In genomic region chr17:80832888-80833583, GRCh38 we compare ENCODE assay signal across 9 cellular contexts.
A peak's percentile ranks its signal among the peaks of the same experiment; 100 is the strongest.
DNase-seq lines count a peak whose midpoint lies in the region; ATAC-seq and TF ChIP-seq lines count a peak whose summit lies in the region.
"Had no signal": no experiment of that assay in that cellular context is flagged by ENCODE, and none has a peak within 500 bp of the region (broad histone marks: within the 10 kb centered on the region; RNA-seq: fewer than 3 reads in every experiment).

No MANE protein-coding gene starts in this region.

- peak overlapping the region; percentile 65 for H3K9ac ChIP-seq in endodermal cell (ENCODE audit: extremely low read depth, low read length, poor library complexity, severe bottlenecking)
- H3K9ac ChIP-seq in mesenchymal stem cell (ENCODE audit: low read length): peak overlapping the region; percentile 100

- peak overlapping the region; percentile 16 to 18 for H2BK12ac ChIP-seq in mesenchymal stem cell (ENCODE audit: low read length in 2 of 2)

- H3K14ac ChIP-seq in mesenchymal stem cell (ENCODE audit: low read length in 2 of 2): no peak overlapping the region

- intact Hi-C loops in CD14-positive monocyte (cut with micrococcal nuclease): loop anchor here in 1 of 2 donors (2.0 kb wide), 1 partner anchor 52 kb away; no protein-coding TSS in a partner anchor

- H3K4me3 Mint-ChIP-seq in CD14-positive monocyte (peak overlapping the region; percentile 91 to 93), endodermal cell (peak overlapping the region; percentile 54)
- H3K4me3 Mint-ChIP-seq in activated CD8-positive, alpha-beta memory T cell treated with anti-CD3 and anti-CD28 coated beads, Interleukin-2, amount 10 ng/mL, durations not matched to agents 7 days and 5 days: peak overlapping the region; percentile 83

- H3K9me3 ChIP-seq in endodermal cell (ENCODE audit: control insufficient read depth, low read length) (no peaks in the 10 kb centered on the region), mesenchymal stem cell (ENCODE audit: control insufficient read depth, low read length) (peaks cover 6% of the 10 kb centered on the region)

- ATAC-seq in GM19438 (IDR thresholded peaks at IDR 0.05; ENCODE audit: low read depth, unreplicated experiment) (peak; percentile 81), HG03558 (IDR thresholded peaks at IDR 0.05; ENCODE audit: extremely low read depth, unreplicated experiment) (peak; percentile 36)
- peak; percentile 90 for ATAC-seq in activated CD8-positive, alpha-beta memory T cell treated with anti-CD3 and anti-CD28 coated beads, Interleukin-2, amount 10 ng/mL, durations not matched to agents 7 days and 5 days

- H3K27me3 ChIP-seq in endodermal cell (ENCODE audit: control insufficient read depth, insufficient read depth, low read length, poor library complexity, severe bottlenecking) (no peaks in the 10 kb centered on the region), mesenchymal stem cell (ENCODE audit: control insufficient read depth in 1 of 2, insufficient read depth in 1 of 2, low read length in 2 of 2) (no peaks in the 10 kb centered on the region)

- H3K4ac ChIP-seq in mesenchymal stem cell (ENCODE audit: low read depth in 1 of 2, low read length in 2 of 2): peak overlapping the region; percentile 15 to 77

- H2AFZ ChIP-seq in mesenchymal stem cell (ENCODE audit: low read depth, low read length): no peak overlapping the region

- TF ChIP-seq CTCF in CD14-positive monocyte (IDR thresholded peaks at IDR 0.05): no peak
- no peak for TF ChIP-seq CTCF in endodermal cell (conservative IDR thresholded peaks at IDR 0.05)

- WGBS in endodermal cell (ENCODE audit: insufficient coverage in 1 of 2, insufficient read length in 1 of 2), 2 experiments: 8 to 14% methylated on average over 9 to 25 of the region's 25 CpGs
- 2% methylated on average over 25 of the region's 25 CpGs for WGBS in mesenchymal stem cell

- H3K4me2 ChIP-seq in mesenchymal stem cell (ENCODE audit: low read length, poor library complexity, severe bottlenecking): peak overlapping the region; percentile 77

- no peak overlapping the region for H2AK5ac ChIP-seq in mesenchymal stem cell (ENCODE audit: low read length, severe bottlenecking)

- no peaks in the 10 kb centered on the region for H3K27me3 Mint-ChIP-seq in CD14-positive monocyte (ENCODE audit: low read depth in 3 of 3)
- no peaks in the 10 kb centered on the region for H3K27me3 Mint-ChIP-seq in activated CD8-positive, alpha-beta memory T cell treated with anti-CD3 and anti-CD28 coated beads, Interleukin-2, amount 10 ng/mL, durations not matched to agents 7 days and 5 days
- no peaks in the 10 kb centered on the region for H3K27me3 Mint-ChIP-seq in endodermal cell (ENCODE audit: insufficient read depth)

- H2BK5ac ChIP-seq in mesenchymal stem cell (ENCODE audit: low read depth, low read length, poor library complexity, severe bottlenecking): peak overlapping the region; percentile 58

- H3K18ac ChIP-seq in mesenchymal stem cell (ENCODE audit: low read depth in 1 of 2, low read length in 2 of 2): peak overlapping the region; percentile 64 to 95

- H2BK120ac ChIP-seq in mesenchymal stem cell (ENCODE audit: low read depth, low read length): peak overlapping the region; percentile 77

- H3K4me3 ChIP-seq in endodermal cell (ENCODE audit: low read length): peak overlapping the region; percentile 74
- peak overlapping the region; percentile 40 to 89 for H3K4me3 ChIP-seq in mesenchymal stem cell (ENCODE audit: insufficient read depth in 1 of 2, low read depth in 1 of 2, low read length in 2 of 2)

- H3K4me1 Mint-ChIP-seq in CD14-positive monocyte: peaks cover 23% of the 10 kb centered on the region
- H3K4me1 Mint-ChIP-seq in activated CD8-positive, alpha-beta memory T cell treated with anti-CD3 and anti-CD28 coated beads, Interleukin-2, amount 10 ng/mL, durations not matched to agents 7 days and 5 days: peaks cover 56% of the 10 kb centered on the region
- H3K4me1 Mint-ChIP-seq in endodermal cell: peaks cover 27% of the 10 kb centered on the region

- H4K8ac ChIP-seq in mesenchymal stem cell (ENCODE audit: low read length): peak overlapping the region; percentile 83

- H3K4me1 ChIP-seq in endodermal cell (ENCODE audit: control insufficient read depth, insufficient read depth, low read length): peaks cover 18% of the 10 kb centered on the region
- peaks cover 21% of the 10 kb centered on the region for H3K4me1 ChIP-seq in mesenchymal stem cell (ENCODE audit: control insufficient read depth, insufficient read depth, low read depth, low read length)

- peaks cover 15 to 26% of the 10 kb centered on the region in 2 donors for H3K36me3 Mint-ChIP-seq in CD14-positive monocyte
- peaks cover 28% of the 10 kb centered on the region for H3K36me3 Mint-ChIP-seq in activated CD8-positive, alpha-beta memory T cell treated with anti-CD3 and anti-CD28 coated beads, Interleukin-2, amount 10 ng/mL, durations not matched to agents 7 days and 5 days
- peaks cover 17% of the 10 kb centered on the region for H3K36me3 Mint-ChIP-seq in endodermal cell (ENCODE audit: low read depth)

- H3K36me3 ChIP-seq in endodermal cell (ENCODE audit: control insufficient read depth, insufficient read depth, low read length): peaks cover 4% of the 10 kb centered on the region
- peaks cover 34 to 39% of the 10 kb centered on the region in 2 experiments for H3K36me3 ChIP-seq in mesenchymal stem cell (ENCODE audit: control insufficient read depth in 1 of 2, insufficient read depth in 2 of 2, low read depth in 1 of 2, low read length in 2 of 2)

- peak overlapping the region; percentile 93 to 99 (median 97) for H3K27ac Mint-ChIP-seq in CD14-positive monocyte
- peak overlapping the region; percentile 98 for H3K27ac Mint-ChIP-seq in activated CD8-positive, alpha-beta memory T cell treated with anti-CD3 and anti-CD28 coated beads, Interleukin-2, amount 10 ng/mL, durations not matched to agents 7 days and 5 days
- peak overlapping the region; percentile 99 for H3K27ac Mint-ChIP-seq in endodermal cell

- DNase-seq in CD14-positive monocyte (ENCODE audit: low spot score) (peak; percentile 94), NCI-H774 (lab: John Stamatoyannopoulos, UW) (peak; percentile 97), endodermal cell (peak; percentile 99), mesenchymal stem cell (peak; percentile 99)
- DNase-seq in activated CD8-positive, alpha-beta memory T cell treated with anti-CD3 and anti-CD28 coated beads, Interleukin-2, amount 10 ng/mL, durations not matched to agents 7 days and 5 days: peak; percentile 90
- DNase-seq in stimulated activated CD4-positive, alpha-beta T cell treated with anti-CD3 and anti-CD28 coated beads, TNF-alpha, amount 100 ng/mL, for 48 hours (ENCODE audit: low read depth in 3 of 3): peak; percentile 70 to 85 (median 72)

- peak overlapping the region; percentile 91 for H3K27ac ChIP-seq in endodermal cell (ENCODE audit: low read depth, low read length)
- H3K27ac ChIP-seq in mesenchymal stem cell (ENCODE audit: low read length, poor library complexity, severe bottlenecking): peak overlapping the region; percentile 95
- H3K27ac ChIP-seq: VCaP had no signal

- CTCF ChIA-PET in activated CD8-positive, alpha-beta memory T cell treated with anti-CD3 and anti-CD28 coated beads, Interleukin-2, amount 10 ng/mL, durations not matched to agents 7 days and 5 days (lab: Charles Lee): interaction anchor here (0.7 to 2.6 kb wide), 15 partner anchors 14 to 183 kb away, joined by 3 to 20 read pairs (median 3); no protein-coding TSS in a partner anchor

- peaks cover 4% of the 10 kb centered on the region for H3K79me1 ChIP-seq in mesenchymal stem cell (replicated peaks; ENCODE audit: low read length, poor library complexity, severe bottlenecking)

- peak overlapping the region; percentile 78 for H2BK15ac ChIP-seq in mesenchymal stem cell (ENCODE audit: low read depth, poor library complexity, severe bottlenecking)

- peak overlapping the region; percentile 89 for H4K91ac ChIP-seq in mesenchymal stem cell (ENCODE audit: low read length)

- no peak overlapping the region for H3K23ac ChIP-seq in mesenchymal stem cell (ENCODE audit: low read length in 2 of 2)

- peaks cover 0 to 3% (median 0%) of the 10 kb centered on the region in 7 donors for H3K9me3 Mint-ChIP-seq in CD14-positive monocyte
- no peaks in the 10 kb centered on the region for H3K9me3 Mint-ChIP-seq in activated CD8-positive, alpha-beta memory T cell treated with anti-CD3 and anti-CD28 coated beads, Interleukin-2, amount 10 ng/mL, durations not matched to agents 7 days and 5 days (ENCODE audit: low read depth)
- H3K9me3 Mint-ChIP-seq in endodermal cell: no peaks in the 10 kb centered on the region

Comparison
In these comparisons a context has a peak if more than half of its experiments do, and no peak if none do; other contexts are left out.
1. Peak in every context shown above with its lines: DNase-seq, ATAC-seq, H3K4me3 ChIP-seq and H3K27ac ChIP-seq.
2. ATAC-seq: peak in every context shown above with its lines; median percentile 90 in activated CD8-positive, alpha-beta memory T cell treated with anti-CD3 and anti-CD28 coated beads, Interleukin-2, amount 10 ng/mL, durations not matched to agents 7 days and 5 days; 81 in GM19438; 36 in HG03558.